In genomic region chr9:124045830-124046177, GRCh38 we compare ENCODE assay signal across 1 cellular context.
TF ChIP-seq lines count a peak whose summit lies in the region.

No MANE protein-coding gene starts in this region.

TF ChIP-seq in SK-N-SH, 30 proteins besides CTCF, POLR2A, EP300 and RAD21 (continued from another document):
- TF ChIP-seq REST (IDR thresholded peaks at IDR 0.05; ENCODE audit: low read depth, low read length) (no peak), RCOR1 (IDR thresholded peaks at IDR 0.05; ENCODE audit: low read length) (no peak), POLR2AphosphoS5 (IDR thresholded peaks at IDR 0.05; ENCODE audit: low read depth, low read length) (no peak), SMC3 (IDR thresholded peaks at IDR 0.05; ENCODE audit: low read depth, low read length) (no peak), YY1 (IDR thresholded peaks at IDR 0.05; ENCODE audit: low read depth) (no peak), FOXJ3 (CRISPR knock-in tag; IDR thresholded peaks at IDR 0.05) (no peak), PBX3 (IDR thresholded peaks at IDR 0.05) (no peak), ELF1 (IDR thresholded peaks at IDR 0.05) (no peak), GABPA (IDR thresholded peaks at IDR 0.05; ENCODE audit: low read depth) (no peak)
TF ChIP-seq in SK-N-SH: peak in this region for 0.
